In genomic region chr2:74959106-74959751, GRCh38 we compare ENCODE assay signal across 8 cellular contexts. TPM values are rescaled to one million over a fixed set of nuclear protein-coding genes. Genes with fewer than 3 reads are reported as not detected.
DNase-seq lines count a peak whose midpoint lies in the region; ATAC-seq, FAIRE-seq and TF ChIP-seq lines count a peak whose summit lies in the region.

No MANE protein-coding gene starts in this region.

- no peaks in the 10 kb centered on the region for H4K20me1 ChIP-seq in astrocyte (ENCODE audit: insufficient read depth, low read length)

- H3K27ac Mint-ChIP-seq in astrocyte (ENCODE audit: unreplicated experiment), result peak overlapping the region; percentile 34

- ATAC-seq in heart right ventricle, result no peak
- no peak for ATAC-seq in Right ventricle myocardium superior (ENCODE audit: poor library complexity)
- no peak for ATAC-seq in lung (ENCODE audit: insufficient read depth, low FRiP score)

- no peaks in the 10 kb centered on the region for H3K79me2 ChIP-seq in astrocyte (ENCODE audit: insufficient read depth, low read length)

- H3K4me3 Mint-ChIP-seq in astrocyte (ENCODE audit: unreplicated experiment), result peak overlapping the region; percentile 86

- peak overlapping the region; percentile 2 to 79 (median 66) for H3K4me3 ChIP-seq in heart right ventricle
- H3K4me3 ChIP-seq in astrocyte (ENCODE audit: insufficient read depth, low read depth, low read length), result peak overlapping the region; percentile 74
- peak overlapping the region; percentile 18 for H3K4me3 ChIP-seq in lung
- H3K4me3 ChIP-seq in urinary bladder (ENCODE audit: low read depth, low read length), result peak overlapping the region; percentile 58

- peak overlapping the region; percentile 100 for H2AFZ ChIP-seq in astrocyte (ENCODE audit: low read depth, low read length)

- 85 to 87% methylated on average over 10 of the region's 10 CpGs for WGBS in heart right ventricle, 2 donors
- WGBS in lung, 2 donors, result 82 to 85% methylated on average over 10 of the region's 10 CpGs
- WGBS in urinary bladder, result 84% methylated on average over 10 of the region's 10 CpGs

- peaks cover 16% of the 10 kb centered on the region for H3K36me3 Mint-ChIP-seq in astrocyte (ENCODE audit: low read depth, unreplicated experiment)

- H3K4me2 ChIP-seq in astrocyte (ENCODE audit: low read length), result peak overlapping the region; percentile 92

- intact Hi-C loops in heart right ventricle (cut with DNase I), result loop anchor here in 1 of 10 donors (5.0 kb wide), 1 partner anchor 83 kb away; no protein-coding TSS in a partner anchor
- intact Hi-C loops in Right ventricle myocardium superior (cut with DNase I), result no loop called here

- no peak for FAIRE-seq in astrocyte (lab: Jason Lieb, UNC)

- H3K27me3 ChIP-seq in heart right ventricle (no peaks in the 10 kb centered on the region), astrocyte (ENCODE audit: insufficient read depth, low read length) (no peaks in the 10 kb centered on the region), lung (ENCODE audit: control insufficient read depth, insufficient read depth) (no peaks in the 10 kb centered on the region)

- no peaks in the 10 kb centered on the region for H3K27me3 Mint-ChIP-seq in astrocyte (ENCODE audit: low read depth, unreplicated experiment)

- H3K9me3 ChIP-seq in heart right ventricle, result no peaks in the 10 kb centered on the region
- no peaks in the 10 kb centered on the region for H3K9me3 ChIP-seq in astrocyte (ENCODE audit: insufficient read depth, low read depth, low read length)
- H3K9me3 ChIP-seq in lung (ENCODE audit: control insufficient read depth in 2 of 2, insufficient read depth in 1 of 2, low read length in 1 of 2), result no peaks in the 10 kb centered on the region

- DNase-seq in heart right ventricle (no peak), Right ventricle myocardium superior (no peak), astrocyte (ENCODE audit: low read depth) (no peak), lung (ENCODE audit: low spot score) (no peak), NCI-H146 treated with DMSO at 0.1 percent for 48 hours (lab: John Stamatoyannopoulos, UW; ENCODE audit: unreplicated experiment) (no peak), NCI-H1436 treated with DMSO at 0.1 percent for 48 hours (lab: John Stamatoyannopoulos, UW) (no peak), NCI-H2196 (lab: John Stamatoyannopoulos, UW; ENCODE audit: unreplicated experiment) (no peak)

- H3K4me1 Mint-ChIP-seq in astrocyte (ENCODE audit: low read depth, unreplicated experiment), result peaks cover 9% of the 10 kb centered on the region

- peak overlapping the region; percentile 87 for H3K9ac ChIP-seq in astrocyte (ENCODE audit: low read length)

- H3K27ac ChIP-seq in heart right ventricle (peak overlapping the region; percentile 41 to 94 (median 90)), astrocyte (ENCODE audit: low read depth, low read length) (no peak overlapping the region), lung (ENCODE audit: low read depth in 1 of 2, low read length in 1 of 2) (peak overlapping the region in 1 of 2 donors; percentile 100), urinary bladder (ENCODE audit: low read depth) (peak overlapping the region; percentile 14)

- no peak for TF ChIP-seq CTCF in heart right ventricle (IDR thresholded peaks at IDR 0.05)
- no peak for TF ChIP-seq CTCF in astrocyte (IDR thresholded peaks at IDR 0.05; ENCODE audit: insufficient read depth, low read depth, low read length)
- TF ChIP-seq CTCF in lung (IDR thresholded peaks at IDR 0.05; ENCODE audit: control extremely low read depth, extremely low read depth), result no peak

- H3K36me3 ChIP-seq in heart right ventricle (peaks cover 0 to 39% (median 0%) of the 10 kb centered on the region in 9 donors), astrocyte (ENCODE audit: insufficient read depth, low read length) (peaks cover 8% of the 10 kb centered on the region), lung (ENCODE audit: control insufficient read depth in 2 of 2, insufficient read depth in 2 of 2, low read length in 2 of 2) (peaks cover 0 to 1% of the 10 kb centered on the region in 2 donors), urinary bladder (ENCODE audit: insufficient read depth) (no peaks in the 10 kb centered on the region)

- H3K4me1 ChIP-seq in heart right ventricle (peaks cover 0 to 21% (median 10%) of the 10 kb centered on the region in 9 donors), astrocyte (ENCODE audit: insufficient read depth, low read length) (peaks cover 9% of the 10 kb centered on the region), lung (ENCODE audit: control insufficient read depth in 2 of 2, insufficient read depth in 2 of 2, low read length in 2 of 2) (peaks cover 6 to 8% of the 10 kb centered on the region in 2 donors), urinary bladder (ENCODE audit: insufficient read depth) (no peaks in the 10 kb centered on the region)

- peaks cover 2% of the 10 kb centered on the region for H3K9me3 Mint-ChIP-seq in astrocyte (ENCODE audit: unreplicated experiment)

RNA-seq across cellular contexts. Expression of gene POLE4, which starts 0.8 kb away (rescaled TPM):
- total RNA-seq in heart right ventricle, result 10 to 100 TPM; 24.8 to 56.5 (median 34.4) TPM
- polyA plus RNA-seq in heart right ventricle, result 10 to 100 TPM; 45.2 to 83.5 TPM
- 48.7 TPM for total RNA-seq in Right ventricle myocardium superior
- 45.6 and 57.2 TPM in 2 replicates for total RNA-seq in astrocyte
- total RNA-seq in lung, result 10 to 100 TPM; 18.7 to 62.6 TPM
- 10 to 100 TPM; 52.7 to 87.9 TPM for polyA plus RNA-seq in lung
- 18.1 TPM for total RNA-seq in urinary bladder
- polyA plus RNA-seq in urinary bladder, result 57.0 TPM

Comparison
In these comparisons a context has a peak if more than half of its experiments do, and no peak if none do; other contexts are left out.
1. H3K4me3 ChIP-seq: peak in every context shown above with its lines; median percentile 74 in astrocyte; 66 in heart right ventricle; 58 in urinary bladder; 18 in lung.